In genomic region chr20:49675368-49676151, GRCh38 we compare ENCODE assay signal across 9 cellular contexts. TPM values are rescaled to one million over a fixed set of nuclear protein-coding genes. Genes with fewer than 3 reads are reported as not detected.
DNase-seq lines count a peak whose midpoint lies in the region; ATAC-seq and TF ChIP-seq lines count a peak whose summit lies in the region.
"Had no signal": no experiment of that assay in that cellular context is flagged by ENCODE, and none has a peak within 500 bp of the region (broad histone marks: within the 10 kb centered on the region; RNA-seq: fewer than 3 reads in every experiment).

No MANE protein-coding gene starts in this region.

- TF ChIP-seq CTCF in nephron (IDR thresholded peaks at IDR 0.05; ENCODE audit: unreplicated experiment in 3 of 3), result no peak

- peaks cover 76% of the 10 kb centered on the region for H3K4me1 Mint-ChIP-seq in nephron

- H3K27ac Mint-ChIP-seq in nephron, result peak overlapping the region; percentile 91 to 98 (median 92)

- H3K27me3 Mint-ChIP-seq in nephron (ENCODE audit: low read depth), result no peaks in the 10 kb centered on the region

- peak; percentile 85 for DNase-seq in SW480 (ENCODE audit: low spot score)
- no peak for DNase-seq in NCI-H2107 (lab: John Stamatoyannopoulos, UW)
- no peak for DNase-seq in cardiac septum (ENCODE audit: low spot score)
- no peak for DNase-seq in cortex of kidney (lab: John Stamatoyannopoulos, UW)
- DNase-seq: stimulated activated CD8-positive, alpha-beta memory T cell treated with anti-CD3 and anti-CD28 coated beads, Interleukin-4, amount 100 ng/mL, for 48 hours had no signal

- no peaks in the 10 kb centered on the region for H3K36me3 Mint-ChIP-seq in nephron (ENCODE audit: low read depth)

- TF ChIP-seq POLR2A in GM18505 (IDR thresholded peaks at IDR 0.05; ENCODE audit: borderline replicate concordance, extremely low read depth, insufficient read depth, insufficient read length), result no peak

- intact Hi-C loops in cardiac septum (cut with DNase I), result no loop called here

- ATAC-seq in GM18505 (IDR thresholded peaks at IDR 0.05; ENCODE audit: unreplicated experiment) (peak; percentile 33), HG02763 (IDR thresholded peaks at IDR 0.05; ENCODE audit: unreplicated experiment) (peak; percentile 42), HG03045 (IDR thresholded peaks at IDR 0.05; ENCODE audit: unreplicated experiment) (no peak)

- H3K9me3 Mint-ChIP-seq in nephron, result no peaks in the 10 kb centered on the region

- peak overlapping the region; percentile 38 to 56 (median 46) for H3K4me3 Mint-ChIP-seq in nephron

RNA-seq across cellular contexts. Expression of gene B4GALT5, which starts 38.1 kb away (rescaled TPM):
- total RNA-seq in cardiac septum, result 28.0 TPM
